2 cellular contexts compared by ENCODE assay signal in the genomic region with DNA sequence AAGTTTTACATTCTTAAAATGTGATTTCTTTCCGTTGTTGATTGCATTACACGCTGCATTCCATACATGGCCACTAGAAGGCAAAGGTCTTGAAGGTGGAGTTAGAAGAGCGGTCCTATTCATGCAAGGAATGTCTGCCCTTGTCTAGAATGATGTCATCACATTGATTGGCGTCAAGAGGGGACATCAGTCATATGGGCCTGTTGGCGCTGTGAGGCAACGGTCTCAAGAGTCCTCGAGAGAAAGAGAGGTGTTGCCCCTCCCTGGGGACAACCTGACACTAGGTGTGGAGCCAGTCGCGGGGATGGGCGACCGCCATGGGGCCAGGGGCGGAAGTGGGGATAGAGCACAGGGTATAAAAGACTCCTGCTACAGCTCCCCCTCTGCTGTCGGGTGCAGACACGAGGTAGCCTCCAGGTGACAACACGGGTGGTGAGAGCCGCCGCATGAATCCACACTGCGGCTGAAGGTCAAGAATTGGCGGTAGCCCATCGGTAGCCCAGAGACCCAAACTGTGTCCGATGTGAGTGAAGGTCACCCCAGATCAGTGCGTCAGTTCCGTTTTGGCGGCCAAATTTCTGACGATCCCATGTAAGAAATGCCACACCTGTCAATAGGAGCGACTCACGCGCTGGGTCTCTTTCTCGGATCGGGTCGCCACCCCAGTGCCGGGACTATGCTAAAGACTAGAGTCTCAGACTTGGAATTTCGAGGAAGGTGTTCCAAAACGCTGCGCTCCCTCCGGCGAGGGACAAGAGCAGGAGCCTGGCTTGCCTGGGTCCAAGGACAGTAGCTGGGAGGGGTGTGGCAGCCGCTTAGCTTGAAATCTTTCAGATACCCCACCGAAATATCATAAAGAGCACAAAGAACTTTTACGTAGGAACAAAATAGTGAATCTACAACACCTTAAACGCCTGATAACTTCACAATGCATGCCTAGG.
TF ChIP-seq lines count a peak whose summit lies in the region.

No MANE protein-coding gene starts in this region.

TF ChIP-seq in IMR-90, 13 proteins besides CTCF, POLR2A, EP300 and RAD21:
- TF ChIP-seq SMC3 (IDR thresholded peaks at IDR 0.05; ENCODE audit: low read depth, low read length) (no peak), CEBPB (IDR thresholded peaks at IDR 0.05; ENCODE audit: low read depth, low read length) (no peak), RCOR1 (IDR thresholded peaks at IDR 0.05; ENCODE audit: insufficient replicate concordance, low read length) (no peak), NFE2L2 (IDR thresholded peaks at IDR 0.05; ENCODE audit: low read depth, low read length) (no peak), CHD1 (IDR thresholded peaks at IDR 0.05; ENCODE audit: low read depth, low read length) (no peak), MAFK (IDR thresholded peaks at IDR 0.05; ENCODE audit: low read depth, low read length) (no peak), RFX5 (IDR thresholded peaks at IDR 0.05; ENCODE audit: low read depth, low read length) (no peak), BHLHE40 (IDR thresholded peaks at IDR 0.05; ENCODE audit: low read depth, low read length) (no peak), MAZ (IDR thresholded peaks at IDR 0.05; ENCODE audit: borderline replicate concordance, low read depth, low read length) (no peak), MXI1 (IDR thresholded peaks at IDR 0.05; ENCODE audit: borderline replicate concordance, low read depth, low read length) (no peak), FOS (IDR thresholded peaks at IDR 0.05; ENCODE audit: low read depth, low read length) (no peak)
- TF ChIP-seq, protein P1, sequence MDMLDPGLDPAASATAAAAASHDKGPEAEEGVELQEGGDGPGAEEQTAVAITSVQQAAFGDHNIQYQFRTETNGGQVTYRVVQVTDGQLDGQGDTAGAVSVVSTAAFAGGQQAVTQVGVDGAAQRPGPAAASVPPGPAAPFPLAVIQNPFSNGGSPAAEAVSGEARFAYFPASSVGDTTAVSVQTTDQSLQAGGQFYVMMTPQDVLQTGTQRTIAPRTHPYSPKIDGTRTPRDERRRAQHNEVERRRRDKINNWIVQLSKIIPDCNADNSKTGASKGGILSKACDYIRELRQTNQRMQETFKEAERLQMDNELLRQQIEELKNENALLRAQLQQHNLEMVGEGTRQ (IDR thresholded peaks at IDR 0.05; ENCODE audit: low read depth, low read length) = no peak
- TF ChIP-seq, protein P2, sequence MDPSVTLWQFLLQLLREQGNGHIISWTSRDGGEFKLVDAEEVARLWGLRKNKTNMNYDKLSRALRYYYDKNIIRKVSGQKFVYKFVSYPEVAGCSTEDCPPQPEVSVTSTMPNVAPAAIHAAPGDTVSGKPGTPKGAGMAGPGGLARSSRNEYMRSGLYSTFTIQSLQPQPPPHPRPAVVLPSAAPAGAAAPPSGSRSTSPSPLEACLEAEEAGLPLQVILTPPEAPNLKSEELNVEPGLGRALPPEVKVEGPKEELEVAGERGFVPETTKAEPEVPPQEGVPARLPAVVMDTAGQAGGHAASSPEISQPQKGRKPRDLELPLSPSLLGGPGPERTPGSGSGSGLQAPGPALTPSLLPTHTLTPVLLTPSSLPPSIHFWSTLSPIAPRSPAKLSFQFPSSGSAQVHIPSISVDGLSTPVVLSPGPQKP (IDR thresholded peaks at IDR 0.05; ENCODE audit: borderline replicate concordance, low read depth, low read length) = no peak

TF ChIP-seq in H1, 55 proteins besides CTCF, POLR2A, EP300 and RAD21:
- TF ChIP-seq JUND (IDR thresholded peaks at IDR 0.05; ENCODE audit: low read length) = peak; percentile 86
- TF ChIP-seq TAF1 (IDR thresholded peaks at IDR 0.05; ENCODE audit: low read depth, low read length) = 0 out of 2 replicates have a peak, but pooled peaks have one; percentile 30
- TF ChIP-seq, protein P3, sequence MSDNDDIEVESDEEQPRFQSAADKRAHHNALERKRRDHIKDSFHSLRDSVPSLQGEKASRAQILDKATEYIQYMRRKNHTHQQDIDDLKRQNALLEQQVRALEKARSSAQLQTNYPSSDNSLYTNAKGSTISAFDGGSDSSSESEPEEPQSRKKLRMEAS (IDR thresholded peaks at IDR 0.05) = peak; percentile 7; the same call in 1 of the 2 replicates
- TF ChIP-seq YY1 (IDR thresholded peaks at IDR 0.05; ENCODE audit: low read depth, low read length) = peak; percentile 69
- TF ChIP-seq, protein P4, sequence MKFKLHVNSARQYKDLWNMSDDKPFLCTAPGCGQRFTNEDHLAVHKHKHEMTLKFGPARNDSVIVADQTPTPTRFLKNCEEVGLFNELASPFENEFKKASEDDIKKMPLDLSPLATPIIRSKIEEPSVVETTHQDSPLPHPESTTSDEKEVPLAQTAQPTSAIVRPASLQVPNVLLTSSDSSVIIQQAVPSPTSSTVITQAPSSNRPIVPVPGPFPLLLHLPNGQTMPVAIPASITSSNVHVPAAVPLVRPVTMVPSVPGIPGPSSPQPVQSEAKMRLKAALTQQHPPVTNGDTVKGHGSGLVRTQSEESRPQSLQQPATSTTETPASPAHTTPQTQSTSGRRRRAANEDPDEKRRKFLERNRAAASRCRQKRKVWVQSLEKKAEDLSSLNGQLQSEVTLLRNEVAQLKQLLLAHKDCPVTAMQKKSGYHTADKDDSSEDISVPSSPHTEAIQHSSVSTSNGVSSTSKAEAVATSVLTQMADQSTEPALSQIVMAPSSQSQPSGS (IDR thresholded peaks at IDR 0.05; ENCODE audit: low read length) = peak; percentile 94
- TF ChIP-seq, protein P5, sequence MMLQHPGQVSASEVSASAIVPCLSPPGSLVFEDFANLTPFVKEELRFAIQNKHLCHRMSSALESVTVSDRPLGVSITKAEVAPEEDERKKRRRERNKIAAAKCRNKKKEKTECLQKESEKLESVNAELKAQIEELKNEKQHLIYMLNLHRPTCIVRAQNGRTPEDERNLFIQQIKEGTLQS (IDR thresholded peaks at IDR 0.05; ENCODE audit: insufficient read depth, low read depth, low read length) = no peak
- TF ChIP-seq ASH2L (IDR thresholded peaks at IDR 0.05; ENCODE audit: low read length) = peak; percentile 27
- peak; percentile 67; the same call in 1 of the 2 replicates for TF ChIP-seq CREB1 (IDR thresholded peaks at IDR 0.05)
- no peak for TF ChIP-seq SP4 (IDR thresholded peaks at IDR 0.05; ENCODE audit: low read length)
- TF ChIP-seq BCL11A (IDR thresholded peaks at IDR 0.05; ENCODE audit: low read depth in 2 of 2, low read length in 2 of 2) = no peak
- TF ChIP-seq CHD1 (IDR thresholded peaks at IDR 0.05; ENCODE audit: low read depth, low read length) = no peak
- TF ChIP-seq RXRA (IDR thresholded peaks at IDR 0.05; ENCODE audit: insufficient read depth, low read depth, low read length) = no peak
- peak; percentile 23; the same call in 1 of the 2 replicates for TF ChIP-seq POLR2AphosphoS5 (IDR thresholded peaks at IDR 0.05; ENCODE audit: low read depth, low read length)
- TF ChIP-seq SIN3A (conservative IDR thresholded peaks at IDR 0.05 in 1 of 2, IDR thresholded peaks at IDR 0.05 in 1 of 2; ENCODE audit: low read depth in 1 of 2, low read length in 2 of 2) = peak; percentile 74 to 86; a peak in 3 of 4 replicates
- peak; percentile 95 for TF ChIP-seq KDM4A (IDR thresholded peaks at IDR 0.05; ENCODE audit: low read depth, low read length, severe bottlenecking)
- no peak for TF ChIP-seq RNF2 (IDR thresholded peaks at IDR 0.05; ENCODE audit: borderline replicate concordance, low read depth, low read length, missing control alignments, poor library complexity, severe bottlenecking)
- TF ChIP-seq, protein P6, sequence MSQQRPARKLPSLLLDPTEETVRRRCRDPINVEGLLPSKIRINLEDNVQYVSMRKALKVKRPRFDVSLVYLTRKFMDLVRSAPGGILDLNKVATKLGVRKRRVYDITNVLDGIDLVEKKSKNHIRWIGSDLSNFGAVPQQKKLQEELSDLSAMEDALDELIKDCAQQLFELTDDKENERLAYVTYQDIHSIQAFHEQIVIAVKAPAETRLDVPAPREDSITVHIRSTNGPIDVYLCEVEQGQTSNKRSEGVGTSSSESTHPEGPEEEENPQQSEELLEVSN (IDR thresholded peaks at IDR 0.05) = peak; percentile 46; the same call in 1 of the 2 replicates
- TF ChIP-seq RBBP5 (IDR thresholded peaks at IDR 0.05; ENCODE audit: borderline replicate concordance, low read depth, low read length) = 0 out of 2 replicates have a peak, but pooled peaks have one; percentile 51
- no peak for TF ChIP-seq SP1 (IDR thresholded peaks at IDR 0.05; ENCODE audit: low read depth, low read length)
- TF ChIP-seq GABPA (IDR thresholded peaks at IDR 0.05; ENCODE audit: borderline replicate concordance, insufficient read depth, low read length) = no peak
- no peak for TF ChIP-seq HDAC6 (IDR thresholded peaks at IDR 0.05; ENCODE audit: low read depth, low read length)
- TF ChIP-seq, protein P1 (IDR thresholded peaks at IDR 0.05; ENCODE audit: low read length) = no peak
- peak; percentile 85 for TF ChIP-seq TEAD4 (IDR thresholded peaks at IDR 0.05; ENCODE audit: low read depth, low read length)
- 0 out of 2 replicates have a peak, but pooled peaks have one; percentile 8 for TF ChIP-seq SUZ12 (IDR thresholded peaks at IDR 0.05; ENCODE audit: low read length)
- TF ChIP-seq HDAC2 (IDR thresholded peaks at IDR 0.05; ENCODE audit: borderline replicate concordance in 1 of 2, low read depth in 2 of 2, low read length in 2 of 2) = no peak
TF ChIP-seq in H1: peak in this region for 14.
